16 cellular contexts compared by ENCODE assay signal in the genomic region with DNA sequence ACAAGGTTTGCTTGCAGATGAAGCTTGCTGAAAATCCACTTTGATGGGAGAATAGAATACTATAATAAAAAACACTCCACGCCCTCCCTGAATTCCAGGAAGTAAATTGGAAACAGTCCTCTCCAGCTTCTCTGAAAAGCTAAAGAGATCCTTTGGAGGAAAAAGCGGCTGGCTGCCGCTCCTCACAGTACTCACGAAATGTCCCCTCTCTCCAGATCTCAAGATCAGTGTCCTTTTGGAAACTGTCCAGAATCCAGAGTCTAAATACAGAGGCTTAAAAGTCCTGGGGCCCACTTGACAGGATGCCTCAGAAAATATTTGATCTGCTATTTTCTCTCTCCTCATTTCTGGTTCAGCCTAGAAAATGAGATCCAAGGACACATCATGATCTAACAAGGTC. TPM values are rescaled to one million over a fixed set of nuclear protein-coding genes. Genes with fewer than 3 reads are reported as not detected.
DNase-seq lines count a peak whose midpoint lies in the region; ATAC-seq and TF ChIP-seq lines count a peak whose summit lies in the region.
"Had no signal": no experiment of that assay in that cellular context is flagged by ENCODE, and none has a peak within 500 bp of the region (broad histone marks: within the 10 kb centered on the region; RNA-seq: fewer than 3 reads in every experiment).

No MANE protein-coding gene starts in this region.

- H3K27me3 ChIP-seq in SK-N-SH (ENCODE audit: insufficient read depth) (no peaks in the 10 kb centered on the region), right cardiac atrium (ENCODE audit: control insufficient read depth, insufficient read depth) (no peaks in the 10 kb centered on the region), uterus (no peaks in the 10 kb centered on the region), brain microvascular endothelial cell (replicated peaks) (no peaks in the 10 kb centered on the region)

- H3K4me1 ChIP-seq in SK-N-SH (ENCODE audit: control insufficient read depth in 1 of 2, insufficient read depth in 2 of 2, low read depth in 1 of 2, low read length in 1 of 2) (peaks cover 0 to 12% of the 10 kb centered on the region in 2 experiments; a peak in 2 of 4 replicates), right cardiac atrium (ENCODE audit: control insufficient read depth, insufficient read depth, low read length) (peaks cover 4% of the 10 kb centered on the region), uterus (peaks cover 0 to 4% of the 10 kb centered on the region in 2 donors)
- H3K4me1 ChIP-seq: A549 had no signal

- no peak for DNase-seq in SK-N-SH
- peak in 2 of 3 donors; percentile 36 to 49 for DNase-seq in right cardiac atrium
- peak; percentile 43 for DNase-seq in posterior vena cava (ENCODE audit: low spot score)
- no peak for DNase-seq in uterus
- DNase-seq in G401 (ENCODE audit: low spot score) = no peak
- DNase-seq in RPMI8226 = no peak
- DNase-seq in brain microvascular endothelial cell = no peak
- DNase-seq: activated CD8-positive, alpha-beta T cell treated with anti-CD3 and anti-CD28 coated beads, Interleukin-2, amount 10 ng/mL, durations not matched to agents 7 days and 5 days; CD4-positive, alpha-beta T cell; effector memory CD8-positive, alpha-beta T cell; NCI-H2227 treated with DMSO at 0.1 percent for 48 hours; stimulated activated CD4-positive, alpha-beta T cell treated with anti-CD3 and anti-CD28 coated beads, Interleukin-4, amount 100 ng/mL, for 1 hour had no signal

- no peak for TF ChIP-seq RAD21 in SK-N-SH (IDR thresholded peaks at IDR 0.05; ENCODE audit: low read length)

- H3K79me2 ChIP-seq in SK-N-SH (ENCODE audit: insufficient read depth) = no peaks in the 10 kb centered on the region

- H3K9me3 ChIP-seq in SK-N-SH (no peaks in the 10 kb centered on the region), right cardiac atrium (ENCODE audit: control insufficient read depth, low read length) (no peaks in the 10 kb centered on the region), uterus (no peaks in the 10 kb centered on the region)
- H3K9me3 ChIP-seq: A549 had no signal

- H3K4me3 ChIP-seq in SK-N-SH (ENCODE audit: low read depth in 2 of 2, low read length in 1 of 2) = no peak overlapping the region
- H3K4me3 ChIP-seq in right cardiac atrium (ENCODE audit: low read length) = no peak overlapping the region
- no peak overlapping the region for H3K4me3 ChIP-seq in uterus
- H3K4me3 ChIP-seq in brain microvascular endothelial cell (ENCODE audit: low read depth, low read length) = no peak overlapping the region
- H3K4me3 ChIP-seq: A549 had no signal

- no peak for TF ChIP-seq EP300 in SK-N-SH (IDR thresholded peaks at IDR 0.05; ENCODE audit: borderline replicate concordance in 1 of 2, low read depth in 1 of 2, low read length in 1 of 2)

- H3K36me3 ChIP-seq in SK-N-SH (replicated peaks in 1 of 2; ENCODE audit: control insufficient read depth in 1 of 2, insufficient read depth in 2 of 2, low read length in 1 of 2) (no peaks in the 10 kb centered on the region), uterus (no peaks in the 10 kb centered on the region), brain microvascular endothelial cell (replicated peaks) (no peaks in the 10 kb centered on the region)

- H2AFZ ChIP-seq in SK-N-SH (ENCODE audit: low read depth) = peak overlapping the region; percentile 63; the same call in 1 of the 2 replicates

- intact Hi-C loops in right cardiac atrium (cut with DNase I) (no loop called here), posterior vena cava (cut with DNase I) (no loop called here), uterus (cut with DNase I; ENCODE audit: low total_unique reads) (no loop called here)

- no peaks in the 10 kb centered on the region for H3F3A ChIP-seq in SK-N-SH (replicated peaks; ENCODE audit: insufficient read depth)

- ATAC-seq in SK-N-SH treated with all-trans-retinoic acid at 6 μM for 48 hours = no peak; the same call in 2 of the 3 replicates
- ATAC-seq in right cardiac atrium = peak in 1 of 2 donors; percentile 7
- ATAC-seq: A549; activated CD8-positive, alpha-beta T cell treated with anti-CD3 and anti-CD28 coated beads, Interleukin-2, amount 10 ng/mL, durations not matched to agents 7 days and 5 days; effector memory CD8-positive, alpha-beta T cell; HepG2 had no signal

- TF ChIP-seq CTCF in SK-N-SH (IDR thresholded peaks at IDR 0.05) (no peak), uterus (IDR thresholded peaks at IDR 0.05) (no peak), brain microvascular endothelial cell (IDR thresholded peaks at IDR 0.05; ENCODE audit: low read depth, low read length, missing control alignments) (no peak)

- no peak overlapping the region for H3K9ac ChIP-seq in SK-N-SH

- H3K4me2 ChIP-seq in SK-N-SH = no peak overlapping the region
- H3K4me2 ChIP-seq: A549 had no signal

- WGBS in SK-N-SH (ENCODE audit: low lambda C conversion rate) = 88% methylated on average over 4 of the region's 4 CpGs
- WGBS in right cardiac atrium = 30% methylated on average over 4 of the region's 4 CpGs

- CTCF ChIA-PET in SK-N-SH (lab: Yijun Ruan, JAX) = interaction anchor here (0.8 to 2.4 kb wide), 5 partner anchors 13 to 341 kb away, joined by 3 to 9 read pairs (median 6); no protein-coding TSS in a partner anchor

- no peaks in the 10 kb centered on the region for H3K9me2 ChIP-seq in SK-N-SH

- in situ Hi-C loops in G401 (cut with HindIII; ENCODE audit: low sequenced_read_pairs) = no loop called here
- in situ Hi-C loops in brain microvascular endothelial cell (cut with HindIII; ENCODE audit: low pct_ligation_motif_present, low sequenced_read_pairs) = no loop called here

- no peak for TF ChIP-seq POLR2A in uterus (IDR thresholded peaks at IDR 0.05)

- POLR2A ChIA-PET in SK-N-SH (lab: Yijun Ruan, JAX) = interaction anchor here (0.6 kb wide), 1 partner anchor 296 kb away, joined by 4 read pairs; no protein-coding TSS in a partner anchor

- H4K20me1 ChIP-seq in SK-N-SH (ENCODE audit: insufficient read depth) = no peaks in the 10 kb centered on the region

- H3K27ac ChIP-seq in SK-N-SH (ENCODE audit: low read depth in 2 of 2, low read length in 1 of 2) (peak overlapping the region in 1 of 2 experiments; percentile 43; a peak in 1 of 4 replicates), right cardiac atrium (ENCODE audit: low read length) (no peak overlapping the region), uterus (peak overlapping the region; percentile 62 to 69), brain microvascular endothelial cell (no peak overlapping the region)
- H3K27ac ChIP-seq: A549 had no signal

TF ChIP-seq in SK-N-SH, 30 proteins besides CTCF, POLR2A, EP300 and RAD21:
- no peak for TF ChIP-seq POLR2AphosphoS5 (IDR thresholded peaks at IDR 0.05; ENCODE audit: low read depth, low read length)

TF ChIP-seq in SK-N-SH treated with all-trans-retinoic acid at 6 μM for 48 hours, 23 proteins besides CTCF, POLR2A, EP300 and RAD21 (continues in another document):
- TF ChIP-seq ZC3H10 (CRISPR knock-in tag; IDR thresholded peaks at IDR 0.05) = no peak
- TF ChIP-seq RARB (CRISPR knock-in tag; IDR thresholded peaks at IDR 0.05) = no peak
- no peak for TF ChIP-seq ZNF565 (CRISPR knock-in tag; conservative IDR thresholded peaks at IDR 0.05; ENCODE audit: low read depth)
- no peak for TF ChIP-seq ZFP3 (CRISPR knock-in tag; IDR thresholded peaks at IDR 0.05)
- no peak for TF ChIP-seq TOX (CRISPR knock-in tag; IDR thresholded peaks at IDR 0.05; ENCODE audit: borderline replicate concordance)
- TF ChIP-seq CSDC2 (CRISPR knock-in tag; IDR thresholded peaks at IDR 0.05) = no peak
- TF ChIP-seq ARNTL (CRISPR knock-in tag; IDR thresholded peaks at IDR 0.05; ENCODE audit: borderline replicate concordance, low read depth) = no peak
- no peak for TF ChIP-seq ISL1 (CRISPR knock-in tag; IDR thresholded peaks at IDR 0.05)

RNA-seq across cellular contexts. Expression of a gene that starts 7.3 kb away (rescaled TPM):
- 0.65 and 0.67 TPM in 2 replicates for polyA plus RNA-seq in SK-N-SH (2012; rRNA removed)
- 0.22 and 0.54 TPM in 2 replicates for polyA plus RNA-seq in SK-N-SH (2012; cell fraction: cytosol; rRNA removed)
- 0.40 and 0.51 TPM in 2 replicates for polyA plus RNA-seq in SK-N-SH (2012; cell fraction: nucleus; rRNA removed)
- total RNA-seq in right cardiac atrium = 1 to 10 TPM; 1.6 to 4.3 (median 2.2) TPM
- polyA plus RNA-seq in right cardiac atrium = 2.1 TPM
- 1 to 10 TPM; 7.1 to 9.7 TPM for total RNA-seq in posterior vena cava
- 10 to 100 TPM in 1 of 4 donors, 1 to 10 TPM in 2, under 1 TPM in 1; 0.59 to 16.5 (median 3.0) TPM for total RNA-seq in uterus
- total RNA-seq in G401 (2014; rRNA removed; shearing (Covaris generic)) = not detected in 2 replicates
- total RNA-seq: activated CD8-positive, alpha-beta T cell treated with anti-CD3 and anti-CD28 coated beads, Interleukin-2, amount 10 ng/mL, durations not matched to agents 7 days and 5 days; activated T-helper 2 cell treated with anti-CD3 and anti-CD28 coated beads, Interferon-gamma antibody, Interleukin-2, Interleukin-4, amounts not matched to agents 10 μg/mL and 5 μg/mL and 100 μg/mL, durations not matched to agents 14 hours and 24 hours and 36 hours; CD4-positive, alpha-beta T cell; HepG2 had no signal
- polyA plus RNA-seq: HepG2 had no signal

RNA-seq across cellular contexts. Expression of a gene that starts 36.7 kb away (rescaled TPM):
- 1.5 and 2.2 TPM in 2 replicates for polyA plus RNA-seq in SK-N-SH (2012; rRNA removed)
- polyA plus RNA-seq in SK-N-SH (2012; cell fraction: cytosol; rRNA removed) = 1.7 and 1.8 TPM in 2 replicates
- polyA plus RNA-seq in SK-N-SH (2012; cell fraction: nucleus; rRNA removed) = 2.7 and 5.7 TPM in 2 replicates
- total RNA-seq in right cardiac atrium = 1 to 10 TPM; 3.3 to 6.0 (median 4.5) TPM
- polyA plus RNA-seq in right cardiac atrium = 3.4 TPM
- 1 to 10 TPM; 4.1 to 4.8 TPM for total RNA-seq in posterior vena cava
- 10 to 100 TPM in 3 of 4 donors, 1 to 10 TPM in 1; 6.1 to 34.1 (median 18.4) TPM for total RNA-seq in uterus
- 4.9 and 5.2 TPM in 2 replicates for total RNA-seq in G401 (2014; rRNA removed; shearing (Covaris generic))

RNA-seq across cellular contexts. Expression of a gene that starts 50.8 kb away (rescaled TPM):
- polyA plus RNA-seq in SK-N-SH (2012; rRNA removed) = 6.6 and 7.1 TPM in 2 replicates
- polyA plus RNA-seq in SK-N-SH (2012; cell fraction: cytosol; rRNA removed) = 4.7 and 5.3 TPM in 2 replicates
- polyA plus RNA-seq in SK-N-SH (2012; cell fraction: nucleus; rRNA removed) = 5.2 and 5.7 TPM in 2 replicates
- total RNA-seq in right cardiac atrium = 1 to 10 TPM; 4.3 to 8.6 (median 6.1) TPM
- 4.1 TPM for polyA plus RNA-seq in right cardiac atrium
- 1 to 10 TPM; 1.0 to 1.2 TPM for total RNA-seq in posterior vena cava
- total RNA-seq in uterus = 1 to 10 TPM in 2 of 4 donors, under 1 TPM in 1, not detected in 1; under 0.01 to 5.8 (median 2.6) TPM
- total RNA-seq in G401 (2014; rRNA removed; shearing (Covaris generic)) = 3.1 and 5.4 TPM in 2 replicates
- total RNA-seq: activated T-helper 2 cell treated with anti-CD3 and anti-CD28 coated beads, Interferon-gamma antibody, Interleukin-2, Interleukin-4, amounts not matched to agents 10 μg/mL and 5 μg/mL and 100 μg/mL, durations not matched to agents 14 hours and 24 hours and 36 hours; CD4-positive, alpha-beta T cell had no signal

RNA-seq across cellular contexts. Expression of a gene that starts 55.8 kb away (rescaled TPM):
- polyA plus RNA-seq in SK-N-SH (2012; rRNA removed) (22.3 and 28.3 TPM in 2 replicates), right cardiac atrium (25.8 TPM)
- polyA plus RNA-seq in SK-N-SH (2012; cell fraction: cytosol; rRNA removed) = 38.0 and 59.3 TPM in 2 replicates
- polyA plus RNA-seq in SK-N-SH (2012; cell fraction: nucleus; rRNA removed) = 9.5 and 24.0 TPM in 2 replicates
- total RNA-seq in right cardiac atrium (10 to 100 TPM; 43.6 to 57.6 (median 46.4) TPM), posterior vena cava (10 to 100 TPM; 35.8 to 47.5 TPM), uterus (10 to 100 TPM; 26.6 to 90.0 (median 52.4) TPM)
- 42.8 and 59.6 TPM in 2 replicates for total RNA-seq in G401 (2014; rRNA removed; shearing (Covaris generic))

RNA-seq across cellular contexts. Expression of a gene that starts 58.5 kb away (rescaled TPM):
- polyA plus RNA-seq in SK-N-SH (2012; rRNA removed) (221 and 279 TPM in 2 replicates), right cardiac atrium (2.9 TPM)
- polyA plus RNA-seq in SK-N-SH (2012; cell fraction: cytosol; rRNA removed) = 275 and 326 TPM in 2 replicates
- 88.1 and 137 TPM in 2 replicates for polyA plus RNA-seq in SK-N-SH (2012; cell fraction: nucleus; rRNA removed)
- total RNA-seq in right cardiac atrium (1 to 10 TPM; 1.5 to 3.9 (median 2.5) TPM), posterior vena cava (1 to 10 TPM; 2.3 to 2.6 TPM), uterus (10 to 100 TPM in 2 of 4 donors, 1 to 10 TPM in 1, not detected in 1; 2.4 to 40.0 (median 10.6) TPM)
- total RNA-seq in G401 (2014; rRNA removed; shearing (Covaris generic)) = 403 and 415 TPM in 2 replicates

Comparison
In these comparisons a context has a peak if more than half of its experiments do, and no peak if none do; other contexts are left out.
1. DNase-seq: peak in right cardiac atrium (2 of 3) and posterior vena cava (single experiment); none in SK-N-SH (single experiment), uterus (0 of 2), G401 (single experiment), RPMI8226 (single experiment) and brain microvascular endothelial cell (single experiment).
2. H3K27ac ChIP-seq: peak in uterus (2 of 2); none in right cardiac atrium (single experiment) and brain microvascular endothelial cell (single experiment).